In genomic region chr16:50065624-50066481, GRCh38 we compare ENCODE assay signal across 1 cellular context.
A peak's percentile ranks its signal among the peaks of the same experiment; 100 is the strongest.
TF ChIP-seq lines count a peak whose summit lies in the region.

Gene HEATR3 (plus strand): TSS chr16:50065970. CDS start chr16:50066132, 162 bp downstream.

TF ChIP-seq in GM12878, 131 proteins besides CTCF, POLR2A, EP300 and RAD21 (continued from another document and continues in another):
- TF ChIP-seq CUX1 (IDR thresholded peaks at IDR 0.05; ENCODE audit: insufficient replicate concordance, low read depth, low read length) (no peak), SMARCA5 (IDR thresholded peaks at IDR 0.05) (no peak; the same call in 1 of the 2 replicates), STAT3 (IDR thresholded peaks at IDR 0.05; ENCODE audit: low read depth, low read length) (no peak), NFXL1 (IDR thresholded peaks at IDR 0.05; ENCODE audit: borderline replicate concordance) (no peak), CREB1 (IDR thresholded peaks at IDR 0.05; ENCODE audit: low read depth) (no peak; the same call in 1 of the 2 replicates), ZBTB33 (IDR thresholded peaks at IDR 0.05) (no peak), SMC3 (IDR thresholded peaks at IDR 0.05; ENCODE audit: borderline replicate concordance, low read length) (no peak), ZBTB11 (CRISPR knock-in tag; IDR thresholded peaks at IDR 0.05) (no peak), RUNX3 (IDR thresholded peaks at IDR 0.05; ENCODE audit: low read length) (peak; percentile 62; the same call in 1 of the 2 replicates), GABPA (IDR thresholded peaks at IDR 0.05; ENCODE audit: low read depth) (no peak), HDGF (IDR thresholded peaks at IDR 0.05) (peak; percentile 51; the same call in 1 of the 2 replicates), ATF2 (IDR thresholded peaks at IDR 0.05; ENCODE audit: low read length) (no peak), BHLHE40 (IDR thresholded peaks at IDR 0.05; ENCODE audit: borderline replicate concordance in 1 of 2, low read depth in 2 of 2, low read length in 1 of 2) (peak in 1 of 2 experiments; percentile 43; a peak in 2 of 4 replicates), ZNF274 (IDR thresholded peaks at IDR 0.05; ENCODE audit: insufficient read depth, insufficient read length) (no peak), SMAD1 (IDR thresholded peaks at IDR 0.05; ENCODE audit: low read depth, partially characterized antibody) (no peak), ZNF687 (IDR thresholded peaks at IDR 0.05) (peak; percentile 82), ZSCAN29 (IDR thresholded peaks at IDR 0.05) (no peak), BMI1 (IDR thresholded peaks at IDR 0.05; ENCODE audit: borderline replicate concordance) (no peak), STAT1 (conservative IDR thresholded peaks at IDR 0.05) (no peak), TCF7 (IDR thresholded peaks at IDR 0.05; ENCODE audit: borderline replicate concordance) (no peak), IRF5 (IDR thresholded peaks at IDR 0.05; ENCODE audit: borderline replicate concordance) (no peak), USF2 (IDR thresholded peaks at IDR 0.05; ENCODE audit: borderline replicate concordance, low read depth, low read length) (no peak), BCL3 (IDR thresholded peaks at IDR 0.05; ENCODE audit: borderline replicate concordance, insufficient read depth, low read depth, low read length, poor library complexity, severe bottlenecking) (no peak), KDM1A (IDR thresholded peaks at IDR 0.05; ENCODE audit: borderline replicate concordance) (no peak), CHD1 (IDR thresholded peaks at IDR 0.05; ENCODE audit: low read depth, low read length) (no peak), BACH1 (IDR thresholded peaks at IDR 0.05; ENCODE audit: borderline replicate concordance) (0 out of 2 replicates have a peak, but pooled peaks have one; percentile 60), E2F8 (IDR thresholded peaks at IDR 0.05; ENCODE audit: low read depth, partially characterized antibody) (no peak), YY1 (IDR thresholded peaks at IDR 0.05; ENCODE audit: low read depth, low read length) (no peak), TARDBP (IDR thresholded peaks at IDR 0.05; ENCODE audit: borderline replicate concordance) (no peak), ELK1 (IDR thresholded peaks at IDR 0.05; ENCODE audit: low read depth, low read length) (no peak)
